22 cellular contexts compared by ENCODE assay signal in the genomic region with DNA sequence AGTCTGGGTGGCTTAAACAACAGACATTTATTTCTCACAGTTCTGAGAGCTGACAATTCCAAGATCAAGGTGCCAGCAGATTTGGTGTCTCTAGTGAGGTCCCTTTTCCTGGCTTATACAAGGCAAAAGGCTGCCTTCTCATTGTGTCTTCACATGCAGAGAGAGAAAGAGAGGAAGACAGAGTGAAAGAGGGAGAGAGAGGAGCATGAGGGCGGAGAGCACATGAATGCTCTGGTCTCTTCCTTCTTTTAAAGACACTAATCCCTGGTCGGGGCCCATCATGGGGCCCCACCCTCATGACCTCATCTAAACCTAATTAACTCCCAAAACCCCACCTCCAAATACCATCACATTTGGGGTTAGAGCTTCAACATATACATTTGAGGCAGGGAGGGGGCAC.
A peak's percentile ranks its signal among the peaks of the same experiment; 100 is the strongest.
DNase-seq lines count a peak whose midpoint lies in the region; ATAC-seq and TF ChIP-seq lines count a peak whose summit lies in the region.
"Had no signal": no experiment of that assay in that cellular context is flagged by ENCODE, and none has a peak within 500 bp of the region (broad histone marks: within the 10 kb centered on the region; RNA-seq: fewer than 3 reads in every experiment).

No MANE protein-coding gene starts in this region.

- no peak overlapping the region for H3K23ac ChIP-seq in mesenchymal stem cell (ENCODE audit: low read length in 2 of 2)

- no peaks in the 10 kb centered on the region for H3K9me3 ChIP-seq in mesenchymal stem cell (ENCODE audit: control insufficient read depth, low read length)
- H3K9me3 ChIP-seq: BLaER1, SK-N-SH had no signal

- no peak overlapping the region for H3K4me3 ChIP-seq in H7 (ENCODE audit: insufficient read depth, low read depth, low read length)
- no peak overlapping the region for H3K4me3 ChIP-seq in mesenchymal stem cell (ENCODE audit: insufficient read depth in 1 of 2, low read depth in 1 of 2, low read length in 2 of 2)
- H3K4me3 ChIP-seq: BLaER1 had no signal

- WGBS in mesenchymal stem cell = 80% methylated on average over 1 of the region's 2 CpGs

- no peak for TF ChIP-seq CTCF in 22Rv1 (IDR thresholded peaks at IDR 0.05)
- no peak for TF ChIP-seq CTCF in foreskin keratinocyte (conservative IDR thresholded peaks at IDR 0.05)

- H2BK5ac ChIP-seq in mesenchymal stem cell (ENCODE audit: low read depth, low read length, poor library complexity, severe bottlenecking) = no peak overlapping the region

- H4K8ac ChIP-seq in mesenchymal stem cell (ENCODE audit: low read length) = no peak overlapping the region

- no peak overlapping the region for H2BK15ac ChIP-seq in mesenchymal stem cell (ENCODE audit: low read depth, poor library complexity, severe bottlenecking)

- H2AFZ ChIP-seq in mesenchymal stem cell (ENCODE audit: low read depth, low read length) = peak overlapping the region; percentile 71

- H3K14ac ChIP-seq in mesenchymal stem cell (ENCODE audit: low read length in 2 of 2) = no peak overlapping the region

- no peaks in the 10 kb centered on the region for H3K36me3 ChIP-seq in H7 (replicated peaks; ENCODE audit: control insufficient read depth, insufficient read depth, low read length)
- no peaks in the 10 kb centered on the region for H3K36me3 ChIP-seq in mesenchymal stem cell (ENCODE audit: control insufficient read depth in 1 of 2, insufficient read depth in 2 of 2, low read depth in 1 of 2, low read length in 2 of 2)
- H3K36me3 ChIP-seq: BLaER1 had no signal

- H4K91ac ChIP-seq in mesenchymal stem cell (ENCODE audit: low read length) = no peak overlapping the region

- DNase-seq in H7 (peak; percentile 2), cerebellar cortex (ENCODE audit: low spot score) (peak; percentile 33), mesenchymal stem cell (no peak), NCI-H1417 (lab: John Stamatoyannopoulos, UW) (no peak), foreskin keratinocyte (no peak)
- DNase-seq in activated effector memory CD4-positive, alpha-beta T cell treated with anti-CD3 and anti-CD28 coated beads, Interleukin-2, amount 50 U/mL, for 16 hours = no peak
- DNase-seq in stimulated activated CD8-positive, alpha-beta memory T cell treated with anti-CD3 and anti-CD28 coated beads, Interleukin-4, amount 100 ng/mL, for 48 hours = no peak
- DNase-seq: CD4-positive, CD25-positive, alpha-beta regulatory T cell; DMS53; GOT3; Karpas-422; NCI-H1105; NCI-H2029 treated with DMSO at 0.1 percent for 48 hours; NCI-H2227 treated with DMSO at 0.1 percent for 48 hours; NCI-H526 treated with DMSO at 0.1 percent for 48 hours; NK-92 treated with Interleukin-12 subunit alpha and Interleukin-12 subunit beta, amount 100 ng/mL, for 24 hours; PC-3; SK-N-SH; SW 1271 had no signal

- H2BK120ac ChIP-seq in mesenchymal stem cell (ENCODE audit: low read depth, low read length) = no peak overlapping the region

- H3K18ac ChIP-seq in mesenchymal stem cell (ENCODE audit: low read depth in 1 of 2, low read length in 2 of 2) = no peak overlapping the region

- H3K27me3 ChIP-seq in H7 (ENCODE audit: control insufficient read depth, insufficient read depth, low read length) (no peaks in the 10 kb centered on the region), mesenchymal stem cell (ENCODE audit: control insufficient read depth in 1 of 2, insufficient read depth in 1 of 2, low read length in 2 of 2) (no peaks in the 10 kb centered on the region), foreskin keratinocyte (peaks cover 4% of the 10 kb centered on the region)
- H3K27me3 ChIP-seq: BLaER1 had no signal

- H3K4me2 ChIP-seq in mesenchymal stem cell (ENCODE audit: low read length, poor library complexity, severe bottlenecking) = no peak overlapping the region
- H3K4me2 ChIP-seq: BLaER1, SK-N-SH had no signal

- H3K9ac ChIP-seq in mesenchymal stem cell (ENCODE audit: low read length) = no peak overlapping the region
- H3K9ac ChIP-seq: BLaER1, SK-N-SH had no signal

- no peak overlapping the region for H3K4ac ChIP-seq in mesenchymal stem cell (ENCODE audit: low read depth in 1 of 2, low read length in 2 of 2)

- no peak overlapping the region for H2AK5ac ChIP-seq in mesenchymal stem cell (ENCODE audit: low read length, severe bottlenecking)

- no peaks in the 10 kb centered on the region for H3K4me1 ChIP-seq in mesenchymal stem cell (ENCODE audit: control insufficient read depth, insufficient read depth, low read depth, low read length)
- no peaks in the 10 kb centered on the region for H3K4me1 ChIP-seq in foreskin keratinocyte
- H3K4me1 ChIP-seq: BLaER1 had no signal

- no peak overlapping the region for H2BK12ac ChIP-seq in mesenchymal stem cell (ENCODE audit: low read length in 2 of 2)

- no peak for ATAC-seq in foreskin keratinocyte
- ATAC-seq: HepG2, PC-3 had no signal

- H3K27ac ChIP-seq in 22Rv1 (peak overlapping the region; percentile 14; the same call in 1 of the 2 replicates), mesenchymal stem cell (ENCODE audit: low read length, poor library complexity, severe bottlenecking) (no peak overlapping the region), foreskin keratinocyte (no peak overlapping the region)
- H3K27ac ChIP-seq: BLaER1 had no signal

- no peaks in the 10 kb centered on the region for H3K79me1 ChIP-seq in mesenchymal stem cell (replicated peaks; ENCODE audit: low read length, poor library complexity, severe bottlenecking)

Comparison
In these comparisons a context has a peak if more than half of its experiments do, and no peak if none do; other contexts are left out.
1. DNase-seq: peak in H7 (single experiment) and cerebellar cortex (single experiment); none in mesenchymal stem cell (single experiment), activated effector memory CD4-positive, alpha-beta T cell treated with anti-CD3 and anti-CD28 coated beads, Interleukin-2, amount 50 U/mL, for 16 hours (single experiment), NCI-H1417 (0 of 3), foreskin keratinocyte (0 of 2) and stimulated activated CD8-positive, alpha-beta memory T cell treated with anti-CD3 and anti-CD28 coated beads, Interleukin-4, amount 100 ng/mL, for 48 hours (single experiment).